8 cellular contexts compared by ENCODE assay signal in the genomic region with DNA sequence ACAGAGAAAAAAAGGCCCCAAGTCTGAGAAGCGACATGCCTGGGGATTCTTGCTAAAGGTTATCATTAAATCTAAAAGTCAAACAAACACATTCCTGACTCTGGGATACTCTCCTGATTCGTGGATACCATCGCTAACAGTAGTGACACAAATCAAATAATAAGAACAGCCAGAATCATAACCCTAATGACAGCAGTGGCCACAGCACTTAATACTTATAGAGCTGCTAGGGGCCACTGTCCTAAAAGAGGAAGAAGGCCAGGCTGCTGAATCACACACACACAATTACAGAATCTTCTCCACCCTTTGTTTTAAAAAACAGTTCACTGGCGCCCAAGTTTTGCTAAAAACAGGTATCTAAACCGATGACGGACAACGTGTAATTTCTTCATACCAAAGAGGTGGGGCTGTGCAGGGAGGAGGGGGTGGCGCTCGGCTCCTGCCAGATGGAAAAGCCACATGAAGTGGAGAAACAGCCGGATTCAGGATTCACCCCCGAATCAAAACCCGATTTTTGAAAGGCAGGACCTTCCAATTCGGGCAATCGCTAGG. TPM values are rescaled to one million over a fixed set of nuclear protein-coding genes. Genes with fewer than 3 reads are reported as not detected.
DNase-seq lines count a peak whose midpoint lies in the region; ATAC-seq and TF ChIP-seq lines count a peak whose summit lies in the region.

No MANE protein-coding gene starts in this region.

- peaks cover 55% of the 10 kb centered on the region for H3K79me2 ChIP-seq in neural progenitor cell (ENCODE audit: low read depth)

- no peak for TF ChIP-seq POLR2A in NB4 (IDR thresholded peaks at IDR 0.05; ENCODE audit: extremely low read depth, insufficient read length)

- intact Hi-C loops in activated CD8-positive, alpha-beta T cell treated with anti-CD3 and anti-CD28 coated beads for 36 hours (cut with micrococcal nuclease): no loop called here

- H3F3A ChIP-seq in neural progenitor cell (ENCODE audit: low read depth): peaks cover 26% of the 10 kb centered on the region

- ATAC-seq in activated CD8-positive, alpha-beta T cell treated with anti-CD3 and anti-CD28 coated beads for 36 hours: no peak

- DNase-seq in NCI-H82 (lab: John Stamatoyannopoulos, UW): peak; percentile 68
- no peak for DNase-seq in NCI-H82 treated with DMSO at 0.1 percent for 48 hours (lab: John Stamatoyannopoulos, UW; ENCODE audit: unreplicated experiment)
- DNase-seq in NB4 (ENCODE audit: low read depth): peak; percentile 80
- peak; percentile 43 for DNase-seq in activated CD8-positive, alpha-beta T cell treated with anti-CD3 and anti-CD28 coated beads for 36 hours
- DNase-seq in fibroblast of villous mesenchyme (ENCODE audit: low read depth): peak; percentile 66
- DNase-seq in neural progenitor cell (ENCODE audit: low spot score): no peak
- no peak for DNase-seq in NCI-H2081 treated with DMSO at 0.1 percent for 48 hours (lab: John Stamatoyannopoulos, UW)
- DNase-seq in KG1 (lab: John Stamatoyannopoulos, UW): no peak

- peak overlapping the region; percentile 87 for H3K27ac Mint-ChIP-seq in activated CD8-positive, alpha-beta T cell treated with anti-CD3 and anti-CD28 coated beads for 36 hours
- H3K27ac Mint-ChIP-seq in neural progenitor cell: peak overlapping the region; percentile 99

- H2AFZ ChIP-seq in neural progenitor cell (replicated peaks): peak overlapping the region; percentile 73

- peak overlapping the region; percentile 47 for H3K9ac ChIP-seq in neural progenitor cell

- peaks cover 32% of the 10 kb centered on the region for H3K4me1 Mint-ChIP-seq in activated CD8-positive, alpha-beta T cell treated with anti-CD3 and anti-CD28 coated beads for 36 hours (ENCODE audit: low read depth)
- peaks cover 28% of the 10 kb centered on the region for H3K4me1 Mint-ChIP-seq in neural progenitor cell

- H3K4me3 ChIP-seq in NB4 (ENCODE audit: low read depth, low read length): peak overlapping the region; percentile 96
- peak overlapping the region; percentile 82 for H3K4me3 ChIP-seq in fibroblast of villous mesenchyme (ENCODE audit: low read depth, low read length)
- H3K4me3 ChIP-seq in neural progenitor cell: peak overlapping the region; percentile 76

- H4K20me1 ChIP-seq in neural progenitor cell (ENCODE audit: low read depth): peaks cover 2% of the 10 kb centered on the region

- H3K9me3 ChIP-seq in neural progenitor cell (ENCODE audit: low read depth): no peaks in the 10 kb centered on the region

- peak overlapping the region; percentile 77 for H3K27ac ChIP-seq in neural progenitor cell

- H3K9me3 Mint-ChIP-seq in activated CD8-positive, alpha-beta T cell treated with anti-CD3 and anti-CD28 coated beads for 36 hours: no peaks in the 10 kb centered on the region
- no peaks in the 10 kb centered on the region for H3K9me3 Mint-ChIP-seq in neural progenitor cell

- peak overlapping the region; percentile 94 for H3K4me3 Mint-ChIP-seq in activated CD8-positive, alpha-beta T cell treated with anti-CD3 and anti-CD28 coated beads for 36 hours
- H3K4me3 Mint-ChIP-seq in neural progenitor cell: peak overlapping the region; percentile 97

- no peaks in the 10 kb centered on the region for H3K36me3 ChIP-seq in neural progenitor cell

- CTCF ChIA-PET in activated CD8-positive, alpha-beta T cell treated with anti-CD3 and anti-CD28 coated beads for 36 hours (lab: Charles Lee): interaction anchor here (0.8 to 4.5 kb wide), 4 partner anchors 8 to 51 kb away, joined by 4 to 29 read pairs (median 14); no protein-coding TSS in a partner anchor

- peak overlapping the region; percentile 87 for H3K4me2 ChIP-seq in neural progenitor cell

- H3K27me3 Mint-ChIP-seq in activated CD8-positive, alpha-beta T cell treated with anti-CD3 and anti-CD28 coated beads for 36 hours: no peaks in the 10 kb centered on the region
- H3K27me3 Mint-ChIP-seq in neural progenitor cell (ENCODE audit: insufficient read depth, low read depth): peaks cover 3% of the 10 kb centered on the region

- H3K27me3 ChIP-seq in neural progenitor cell: no peaks in the 10 kb centered on the region

- no peaks in the 10 kb centered on the region for H3K36me3 Mint-ChIP-seq in activated CD8-positive, alpha-beta T cell treated with anti-CD3 and anti-CD28 coated beads for 36 hours (ENCODE audit: low read depth)
- H3K36me3 Mint-ChIP-seq in neural progenitor cell: no peaks in the 10 kb centered on the region

- TF ChIP-seq CTCF in NB4 (IDR thresholded peaks at IDR 0.05; ENCODE audit: low read depth, low read length): no peak
- TF ChIP-seq CTCF in activated CD8-positive, alpha-beta T cell treated with anti-CD3 and anti-CD28 coated beads for 36 hours (IDR thresholded peaks at IDR 0.05): no peak
- TF ChIP-seq CTCF in fibroblast of villous mesenchyme (IDR thresholded peaks at IDR 0.05; ENCODE audit: insufficient read depth, low read depth, low read length): no peak
- no peak for TF ChIP-seq CTCF in neural progenitor cell (IDR thresholded peaks at IDR 0.05)

- POLR2A ChIA-PET in activated CD8-positive, alpha-beta T cell treated with anti-CD3 and anti-CD28 coated beads for 36 hours (lab: Charles Lee): interaction anchor here (0.9 to 1.2 kb wide), 3 partner anchors 7 to 80 kb away, joined by 5 to 6 read pairs (median 5); a partner anchor contains a TSS

- peaks cover 12% of the 10 kb centered on the region for H3K4me1 ChIP-seq in neural progenitor cell

RNA-seq across cellular contexts. Expression of a gene that starts 1.1 kb away (rescaled TPM):
- 10 to 100 TPM; 29.4 to 32.4 TPM for total RNA-seq in activated CD8-positive, alpha-beta T cell treated with anti-CD3 and anti-CD28 coated beads for 36 hours
- total RNA-seq in fibroblast of villous mesenchyme (66.9 and 79.6 TPM in 2 replicates), neural progenitor cell (ENCODE audit: low replicate concordance) (38.3 and 50.8 TPM in 2 replicates)

Comparison
In these comparisons a context has a peak if more than half of its experiments do, and no peak if none do; other contexts are left out.
1. DNase-seq: peak in NCI-H82 (single experiment), NB4 (single experiment), activated CD8-positive, alpha-beta T cell treated with anti-CD3 and anti-CD28 coated beads for 36 hours (single experiment) and fibroblast of villous mesenchyme (single experiment); none in NCI-H82 treated with DMSO at 0.1 percent for 48 hours (single experiment), neural progenitor cell (single experiment), NCI-H2081 treated with DMSO at 0.1 percent for 48 hours (single experiment) and KG1 (single experiment).
2. Peak in every context shown above with its lines, with median percentiles within 50 percentile points of each other: H3K4me3 ChIP-seq.